In genomic region chr5:129042306-129042705, GRCh38 we compare ENCODE assay signal across 36 cellular contexts.
"Had no signal": no experiment of that assay in that cellular context is flagged by ENCODE, and none has a peak within 500 bp of the region (broad histone marks: within the 10 kb centered on the region; RNA-seq: fewer than 3 reads in every experiment).

No MANE protein-coding gene starts in this region.

- H3K27me3 ChIP-seq: MG63 had no signal

- H3K4me3 ChIP-seq: MG63 had no signal

- H3K36me3 ChIP-seq: MG63 had no signal

- DNase-seq: Karpas-422, Kasumi-1, MG63, MM.1S, MV-4-11, NCI-H1048, NCI-H1092, NCI-H1092 treated with DMSO at 0.1 percent for 48 hours, NCI-H1105, NCI-H1105 treated with DMSO at 0.1 percent for 48 hours, NCI-H1417, NCI-H1417 treated with DMSO at 0.1 percent for 48 hours, NCI-H1436, NCI-H1436 treated with DMSO at 0.1 percent for 48 hours, NCI-H146, NCI-H1694, NCI-H1694 treated with DMSO at 0.1 percent for 48 hours, NCI-H187, NCI-H187 treated with DMSO at 0.1 percent for 48 hours, NCI-H1930, NCI-H2029, NCI-H2029 treated with DMSO at 0.1 percent for 48 hours, NCI-H2081, NCI-H2081 treated with DMSO at 0.1 percent for 48 hours, NCI-H2107, NCI-H2171, NCI-H2171 treated with DMSO at 0.1 percent for 48 hours, NCI-H2227 treated with DMSO at 0.1 percent for 48 hours, NCI-H226, NCI-H345, NCI-H446, NCI-H446 treated with DMSO at 0.1 percent for 48 hours, NCI-H510A, NCI-H510A treated with DMSO at 0.1 percent for 48 hours, NCI-H524, NCI-H524 treated with DMSO at 0.1 percent for 48 hours had no signal
